In genomic region chr7:92354214-92354613, GRCh38 we compare ENCODE assay signal across 8 cellular contexts.
"Had no signal": no experiment of that assay in that cellular context is flagged by ENCODE, and none has a peak within 500 bp of the region (broad histone marks: within the 10 kb centered on the region; RNA-seq: fewer than 3 reads in every experiment).

No MANE protein-coding gene starts in this region.

- ATAC-seq: GM23338 had no signal

- H3K27ac ChIP-seq: KMS-11 had no signal

- H3K4me3 ChIP-seq: GM23338 had no signal

- DNase-seq: H9, HCEC 1CT, Karpas-422, KBM-7 had no signal

- H3K4me2 ChIP-seq: GM23338, KMS-11 had no signal

- H3K9ac ChIP-seq: KMS-11 had no signal

- FAIRE-seq: H1, HTR-8/SVneo had no signal
